In genomic region chr3:42853056-42853455, GRCh38 we compare ENCODE assay signal across 1 cellular context.
A peak's percentile ranks its signal among the peaks of the same experiment; 100 is the strongest.
TF ChIP-seq lines count a peak whose summit lies in the region.

No MANE protein-coding gene starts in this region.

TF ChIP-seq in HepG2, 621 proteins besides CTCF, POLR2A, EP300 and RAD21:
- TF ChIP-seq NFIB (CRISPR knock-in tag; IDR thresholded peaks at IDR 0.05; ENCODE audit: borderline replicate concordance) (no peak), ELF3 (CRISPR knock-in tag; IDR thresholded peaks at IDR 0.05) (no peak), ZMYM2 (CRISPR knock-in tag; IDR thresholded peaks at IDR 0.05) (0 out of 2 replicates have a peak, but pooled peaks have one; percentile 23), CEBPB (IDR thresholded peaks at IDR 0.05; ENCODE audit: borderline replicate concordance, low read depth, low read length) (no peak), ZFX (CRISPR knock-in tag; IDR thresholded peaks at IDR 0.05; ENCODE audit: low read depth) (no peak), KDM1A (CRISPR knock-in tag; IDR thresholded peaks at IDR 0.05) (0 out of 2 replicates have a peak, but pooled peaks have one; percentile 31), ZNF609 (CRISPR knock-in tag; IDR thresholded peaks at IDR 0.05; ENCODE audit: borderline replicate concordance) (no peak), ZXDC (CRISPR knock-in tag; IDR thresholded peaks at IDR 0.05) (no peak), SMAD3 (CRISPR knock-in tag; IDR thresholded peaks at IDR 0.05) (peak; percentile 5; the same call in 1 of the 2 replicates), MYPOP (CRISPR knock-in tag; IDR thresholded peaks at IDR 0.05) (no peak), ZMYM3 (CRISPR knock-in tag; IDR thresholded peaks at IDR 0.05) (peak; percentile 67; the same call in 1 of the 2 replicates), ZNF629 (CRISPR knock-in tag; conservative IDR thresholded peaks at IDR 0.05) (0 out of 2 replicates have a peak, but pooled peaks have one; percentile 47), ZNF619 (CRISPR knock-in tag; IDR thresholded peaks at IDR 0.05) (no peak), ZNF768 (CRISPR knock-in tag; IDR thresholded peaks at IDR 0.05) (peak; percentile 96), SMARCE1 (IDR thresholded peaks at IDR 0.05; ENCODE audit: borderline replicate concordance) (no peak), ZNF572 (CRISPR knock-in tag; IDR thresholded peaks at IDR 0.05) (no peak), HHEX (CRISPR knock-in tag; IDR thresholded peaks at IDR 0.05) (no peak)
